Comparison of ENCODE assay signal across 20 cellular contexts in the genomic region with DNA sequence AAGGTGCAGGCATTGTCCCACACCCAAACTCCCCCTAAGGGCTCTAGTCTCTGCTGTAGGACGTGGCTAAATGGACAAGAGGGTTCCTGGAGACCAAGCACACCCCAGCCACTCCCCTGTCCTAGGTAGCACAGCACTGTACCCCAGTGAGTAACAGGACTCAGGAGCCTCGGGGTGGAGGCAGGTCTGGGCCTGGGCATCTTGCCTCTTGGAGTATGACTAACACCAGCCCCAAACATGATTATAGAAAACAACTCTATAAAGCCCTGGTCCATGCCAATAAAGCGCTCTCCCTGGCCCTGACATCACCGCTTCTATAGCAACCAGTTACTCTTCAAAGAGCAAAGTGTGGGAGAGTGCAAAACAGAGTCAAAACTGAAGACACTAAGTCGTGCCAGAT.
DNase-seq lines count a peak whose midpoint lies in the region; ATAC-seq and TF ChIP-seq lines count a peak whose summit lies in the region.
"Had no signal": no experiment of that assay in that cellular context is flagged by ENCODE, and none has a peak within 500 bp of the region (broad histone marks: within the 10 kb centered on the region; RNA-seq: fewer than 3 reads in every experiment).

No MANE protein-coding gene starts in this region.

- H3K27me3 ChIP-seq in MG63 (no peaks in the 10 kb centered on the region), upper lobe of right lung (no peaks in the 10 kb centered on the region), PC-9 (ENCODE audit: insufficient read depth, low read depth) (peaks cover 19% of the 10 kb centered on the region; the same call in 1 of the 2 replicates), smooth muscle cell (ENCODE audit: low read depth) (no peaks in the 10 kb centered on the region)

- POLR2A ChIA-PET in PC-9 (lab: Charles Lee; ENCODE audit: unreplicated experiment) = no interaction called here

- TF ChIP-seq CTCF in upper lobe of right lung (IDR thresholded peaks at IDR 0.05) = no peak
- TF ChIP-seq CTCF in PC-9 (conservative IDR thresholded peaks at IDR 0.05) = no peak
- TF ChIP-seq CTCF in smooth muscle cell (IDR thresholded peaks at IDR 0.05; ENCODE audit: borderline replicate concordance, insufficient read depth, poor library complexity, severe bottlenecking) = no peak

- no peaks in the 10 kb centered on the region for H4K20me1 ChIP-seq in PC-9 (ENCODE audit: insufficient read depth)
- H4K20me1 ChIP-seq in smooth muscle cell (ENCODE audit: low read depth) = no peaks in the 10 kb centered on the region

- CTCF ChIA-PET in PC-9 (lab: Charles Lee) = no interaction called here

- no peaks in the 10 kb centered on the region for H3K4me1 ChIP-seq in upper lobe of right lung
- no peaks in the 10 kb centered on the region for H3K4me1 ChIP-seq in PC-9 (replicated peaks; ENCODE audit: insufficient read depth)
- H3K4me1 ChIP-seq in smooth muscle cell (ENCODE audit: low read depth) = no peaks in the 10 kb centered on the region
- H3K4me1 ChIP-seq: A549, Caco-2 had no signal

- H3K36me3 ChIP-seq in MG63 (no peaks in the 10 kb centered on the region), upper lobe of right lung (no peaks in the 10 kb centered on the region), PC-9 (ENCODE audit: low read depth) (no peaks in the 10 kb centered on the region), smooth muscle cell (ENCODE audit: low read depth) (no peaks in the 10 kb centered on the region)

- H3K9ac ChIP-seq in smooth muscle cell (ENCODE audit: low read depth) = no peak overlapping the region
- H3K9ac ChIP-seq: KMS-11 had no signal

- H3K9me3 ChIP-seq in MG63 (no peaks in the 10 kb centered on the region), upper lobe of right lung (no peaks in the 10 kb centered on the region), PC-9 (ENCODE audit: insufficient read depth, low read depth) (no peaks in the 10 kb centered on the region), smooth muscle cell (replicated peaks; ENCODE audit: low read depth) (no peaks in the 10 kb centered on the region)
- H3K9me3 ChIP-seq: A549, Caco-2 had no signal

- 72% methylated on average over 5 of the region's 5 CpGs for WGBS in smooth muscle cell (ENCODE audit: low lambda C conversion rate)

- peak; percentile 46 for DNase-seq in H4 (ENCODE audit: low spot score)
- peak; percentile 47 for DNase-seq in MG63
- no peak for DNase-seq in upper lobe of right lung
- DNase-seq in PC-9 = no peak
- no peak for DNase-seq in smooth muscle cell (lab: John Stamatoyannopoulos, UW; ENCODE audit: unreplicated experiment)
- DNase-seq: Caco-2; CD8-positive, alpha-beta T cell; DMS79 treated with DMSO at 0.1 percent for 48 hours; H7; MV-4-11; NCI-H1105; NCI-H2029; NCI-H526 treated with DMSO at 0.1 percent for 48 hours; SHP77 treated with DMSO at 0.1 percent for 48 hours had no signal

- H2AFZ ChIP-seq in PC-9 = no peak overlapping the region
- H2AFZ ChIP-seq in smooth muscle cell (ENCODE audit: low read depth) = no peak overlapping the region

- no peaks in the 10 kb centered on the region for H3F3A ChIP-seq in PC-9 (ENCODE audit: insufficient read depth, low read depth)
- no peaks in the 10 kb centered on the region for H3F3A ChIP-seq in smooth muscle cell (ENCODE audit: low read depth)

- no peak overlapping the region for H3K4me2 ChIP-seq in PC-9
- no peak overlapping the region for H3K4me2 ChIP-seq in smooth muscle cell
- H3K4me2 ChIP-seq: A549, KMS-11 had no signal

- no peaks in the 10 kb centered on the region for H3K9me2 ChIP-seq in PC-9 (ENCODE audit: insufficient read depth)

- ATAC-seq in esophagus mucosa (peak; percentile 100), upper lobe of right lung (peak; percentile 21), HG03045 (IDR thresholded peaks at IDR 0.05; ENCODE audit: unreplicated experiment) (no peak)
- ATAC-seq: A549; CD8-positive, alpha-beta T cell; Panc1 had no signal

- no peak overlapping the region for H3K27ac ChIP-seq in upper lobe of right lung
- H3K27ac ChIP-seq in PC-9 = no peak overlapping the region
- H3K27ac ChIP-seq in smooth muscle cell (ENCODE audit: low read depth) = no peak overlapping the region
- H3K27ac ChIP-seq: A549, C4-2B, KMS-11 had no signal

- H3K79me2 ChIP-seq in PC-9 (ENCODE audit: low read depth) = no peaks in the 10 kb centered on the region
- no peaks in the 10 kb centered on the region for H3K79me2 ChIP-seq in smooth muscle cell (ENCODE audit: low read depth)

- H3K4me3 ChIP-seq in MG63 (no peak overlapping the region), upper lobe of right lung (no peak overlapping the region), PC-9 (no peak overlapping the region), smooth muscle cell (no peak overlapping the region)
- H3K4me3 ChIP-seq: A549 had no signal

- intact Hi-C loops in upper lobe of right lung (cut with DNase I) = no loop called here
- intact Hi-C loops in PC-9 (cut with micrococcal nuclease; ENCODE audit: unreplicated experiment) = no loop called here

- BruUV-seq in PC-9 (replicated peaks; lab: Mats Ljungman, UMichigan) = no TSS peak

Comparison
In these comparisons a context has a peak if more than half of its experiments do, and no peak if none do; other contexts are left out.
1. DNase-seq: peak in H4 (single experiment) and MG63 (single experiment); none in upper lobe of right lung (single experiment), PC-9 (0 of 2) and smooth muscle cell (single experiment).